ENCODE assay signal across 1 cellular context in the genomic region with DNA sequence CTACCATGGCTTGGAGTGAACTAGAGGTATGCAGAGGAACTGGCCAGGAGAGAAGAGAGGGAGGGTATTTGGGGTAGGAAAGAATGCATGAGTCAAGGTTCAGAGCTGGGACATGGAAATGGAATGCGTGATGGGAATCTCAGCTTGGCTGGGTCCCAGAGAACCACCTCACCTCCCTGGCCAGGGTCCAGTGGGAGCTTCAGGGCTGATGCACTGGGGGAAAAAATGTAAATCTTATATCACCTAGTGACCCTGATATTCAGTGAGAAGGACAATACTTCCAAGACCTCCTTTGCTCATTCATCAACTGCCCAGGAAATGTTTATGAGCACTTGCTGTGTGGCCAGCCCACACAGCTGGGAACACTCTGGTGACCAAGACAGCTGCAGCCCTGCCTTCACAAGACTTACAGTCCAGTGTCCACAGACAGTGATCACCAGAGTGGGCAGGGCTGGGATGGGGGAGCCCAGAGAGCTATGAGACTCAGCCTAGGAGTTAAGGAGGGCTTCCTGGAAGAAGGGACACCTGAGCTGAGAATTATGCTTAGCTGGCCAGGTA.
TF ChIP-seq lines count a peak whose summit lies in the region.

No MANE protein-coding gene starts in this region.

TF ChIP-seq in HepG2, 621 proteins besides CTCF, POLR2A, EP300 and RAD21 (continued from another document and continues in another):
- TF ChIP-seq ZNF775 (CRISPR knock-in tag; IDR thresholded peaks at IDR 0.05; ENCODE audit: borderline replicate concordance) = 0 out of 2 replicates have a peak, but pooled peaks have one; percentile 52
- no peak for TF ChIP-seq FOXK2 (IDR thresholded peaks at IDR 0.05)
- TF ChIP-seq, protein P1, sequence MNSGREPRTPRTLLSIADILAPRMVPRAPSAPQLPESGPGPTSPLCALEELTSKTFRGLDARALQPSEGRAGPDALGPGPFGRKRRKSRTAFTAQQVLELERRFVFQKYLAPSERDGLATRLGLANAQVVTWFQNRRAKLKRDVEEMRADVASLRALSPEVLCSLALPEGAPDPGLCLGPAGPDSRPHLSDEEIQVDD (CRISPR knock-in tag; IDR thresholded peaks at IDR 0.05; ENCODE audit: borderline replicate concordance) = no peak
- no peak for TF ChIP-seq TRIM24 (CRISPR knock-in tag; IDR thresholded peaks at IDR 0.05)
- no peak for TF ChIP-seq ZFP41 (CRISPR knock-in tag; IDR thresholded peaks at IDR 0.05; ENCODE audit: borderline replicate concordance)
- TF ChIP-seq YEATS4 (CRISPR knock-in tag; IDR thresholded peaks at IDR 0.05; ENCODE audit: borderline replicate concordance) = no peak
- no peak for TF ChIP-seq AGO2 (optimal IDR thresholded peaks at IDR 0.05; ENCODE audit: low read depth, low read length)
- TF ChIP-seq ZNF10 (CRISPR knock-in tag; IDR thresholded peaks at IDR 0.05; ENCODE audit: borderline replicate concordance, low read depth) = no peak
- no peak for TF ChIP-seq NFE2L2 (IDR thresholded peaks at IDR 0.05; ENCODE audit: low read length)
- no peak for TF ChIP-seq ZNF766 (CRISPR knock-in tag; IDR thresholded peaks at IDR 0.05; ENCODE audit: borderline replicate concordance)
- no peak for TF ChIP-seq HCFC1 (IDR thresholded peaks at IDR 0.05; ENCODE audit: low read depth, low read length)
- TF ChIP-seq, protein P2, sequence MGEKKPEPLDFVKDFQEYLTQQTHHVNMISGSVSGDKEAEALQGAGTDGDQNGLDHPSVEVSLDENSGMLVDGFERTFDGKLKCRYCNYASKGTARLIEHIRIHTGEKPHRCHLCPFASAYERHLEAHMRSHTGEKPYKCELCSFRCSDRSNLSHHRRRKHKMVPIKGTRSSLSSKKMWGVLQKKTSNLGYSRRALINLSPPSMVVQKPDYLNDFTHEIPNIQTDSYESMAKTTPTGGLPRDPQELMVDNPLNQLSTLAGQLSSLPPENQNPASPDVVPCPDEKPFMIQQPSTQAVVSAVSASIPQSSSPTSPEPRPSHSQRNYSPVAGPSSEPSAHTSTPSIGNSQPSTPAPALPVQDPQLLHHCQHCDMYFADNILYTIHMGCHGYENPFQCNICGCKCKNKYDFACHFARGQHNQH (CRISPR knock-in tag; IDR thresholded peaks at IDR 0.05) = 0 out of 2 replicates have a peak, but pooled peaks have one; percentile 36
- no peak for TF ChIP-seq PITX1 (CRISPR knock-in tag; IDR thresholded peaks at IDR 0.05)
- TF ChIP-seq RARA (CRISPR knock-in tag; IDR thresholded peaks at IDR 0.05) = peak; percentile 74
- TF ChIP-seq PHF20 (CRISPR knock-in tag; IDR thresholded peaks at IDR 0.05) = no peak
- TF ChIP-seq, protein P3, sequence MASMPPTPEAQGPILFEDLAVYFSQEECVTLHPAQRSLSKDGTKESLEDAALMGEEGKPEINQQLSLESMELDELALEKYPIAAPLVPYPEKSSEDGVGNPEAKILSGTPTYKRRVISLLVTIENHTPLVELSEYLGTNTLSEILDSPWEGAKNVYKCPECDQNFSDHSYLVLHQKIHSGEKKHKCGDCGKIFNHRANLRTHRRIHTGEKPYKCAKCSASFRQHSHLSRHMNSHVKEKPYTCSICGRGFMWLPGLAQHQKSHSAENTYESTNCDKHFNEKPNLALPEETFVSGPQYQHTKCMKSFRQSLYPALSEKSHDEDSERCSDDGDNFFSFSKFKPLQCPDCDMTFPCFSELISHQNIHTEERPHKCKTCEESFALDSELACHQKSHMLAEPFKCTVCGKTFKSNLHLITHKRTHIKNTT (CRISPR knock-in tag; IDR thresholded peaks at IDR 0.05) = no peak
- 0 out of 2 replicates have a peak, but pooled peaks have one; percentile 27 for TF ChIP-seq FOXA3 (CRISPR knock-in tag; IDR thresholded peaks at IDR 0.05)
- no peak for TF ChIP-seq NFYC (CRISPR knock-in tag; IDR thresholded peaks at IDR 0.05)
- TF ChIP-seq, protein P4, sequence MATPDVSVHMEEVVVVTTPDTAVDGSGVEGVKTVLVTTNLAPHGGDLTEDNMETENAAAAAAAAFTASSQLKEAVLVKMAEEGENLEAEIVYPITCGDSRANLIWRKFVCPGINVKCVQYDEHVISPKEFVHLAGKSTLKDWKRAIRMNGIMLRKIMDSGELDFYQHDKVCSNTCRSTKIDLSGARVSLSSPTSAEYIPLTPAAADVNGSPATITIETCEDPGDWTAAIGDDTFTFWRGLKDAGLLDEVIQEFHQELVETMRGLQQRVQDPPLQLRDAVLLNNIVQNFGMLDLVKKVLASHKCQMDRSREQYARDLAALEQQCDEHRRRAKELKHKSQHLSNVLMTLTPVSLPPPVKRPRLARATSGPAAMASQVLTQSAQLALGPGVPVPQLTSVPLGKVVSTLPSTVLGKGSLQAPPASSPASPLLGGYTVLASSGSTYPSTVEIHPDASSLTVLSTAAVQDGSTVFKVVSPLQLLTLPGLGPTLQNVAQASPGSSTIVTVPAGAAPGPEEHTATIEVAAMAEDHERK (CRISPR knock-in tag; IDR thresholded peaks at IDR 0.05; ENCODE audit: low read depth) = no peak
- no peak for TF ChIP-seq NKX3-1 (CRISPR knock-in tag; IDR thresholded peaks at IDR 0.05)
- no peak for TF ChIP-seq ZNF354B (CRISPR knock-in tag; IDR thresholded peaks at IDR 0.05)
- no peak for TF ChIP-seq KDM2A (CRISPR knock-in tag; IDR thresholded peaks at IDR 0.05; ENCODE audit: borderline replicate concordance, low read depth)
- TF ChIP-seq, protein P5, sequence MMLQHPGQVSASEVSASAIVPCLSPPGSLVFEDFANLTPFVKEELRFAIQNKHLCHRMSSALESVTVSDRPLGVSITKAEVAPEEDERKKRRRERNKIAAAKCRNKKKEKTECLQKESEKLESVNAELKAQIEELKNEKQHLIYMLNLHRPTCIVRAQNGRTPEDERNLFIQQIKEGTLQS (CRISPR knock-in tag; IDR thresholded peaks at IDR 0.05) = peak; percentile 66; the same call in 1 of the 2 replicates
- TF ChIP-seq SSRP1 (CRISPR knock-in tag; IDR thresholded peaks at IDR 0.05) = no peak
- TF ChIP-seq, protein P6, sequence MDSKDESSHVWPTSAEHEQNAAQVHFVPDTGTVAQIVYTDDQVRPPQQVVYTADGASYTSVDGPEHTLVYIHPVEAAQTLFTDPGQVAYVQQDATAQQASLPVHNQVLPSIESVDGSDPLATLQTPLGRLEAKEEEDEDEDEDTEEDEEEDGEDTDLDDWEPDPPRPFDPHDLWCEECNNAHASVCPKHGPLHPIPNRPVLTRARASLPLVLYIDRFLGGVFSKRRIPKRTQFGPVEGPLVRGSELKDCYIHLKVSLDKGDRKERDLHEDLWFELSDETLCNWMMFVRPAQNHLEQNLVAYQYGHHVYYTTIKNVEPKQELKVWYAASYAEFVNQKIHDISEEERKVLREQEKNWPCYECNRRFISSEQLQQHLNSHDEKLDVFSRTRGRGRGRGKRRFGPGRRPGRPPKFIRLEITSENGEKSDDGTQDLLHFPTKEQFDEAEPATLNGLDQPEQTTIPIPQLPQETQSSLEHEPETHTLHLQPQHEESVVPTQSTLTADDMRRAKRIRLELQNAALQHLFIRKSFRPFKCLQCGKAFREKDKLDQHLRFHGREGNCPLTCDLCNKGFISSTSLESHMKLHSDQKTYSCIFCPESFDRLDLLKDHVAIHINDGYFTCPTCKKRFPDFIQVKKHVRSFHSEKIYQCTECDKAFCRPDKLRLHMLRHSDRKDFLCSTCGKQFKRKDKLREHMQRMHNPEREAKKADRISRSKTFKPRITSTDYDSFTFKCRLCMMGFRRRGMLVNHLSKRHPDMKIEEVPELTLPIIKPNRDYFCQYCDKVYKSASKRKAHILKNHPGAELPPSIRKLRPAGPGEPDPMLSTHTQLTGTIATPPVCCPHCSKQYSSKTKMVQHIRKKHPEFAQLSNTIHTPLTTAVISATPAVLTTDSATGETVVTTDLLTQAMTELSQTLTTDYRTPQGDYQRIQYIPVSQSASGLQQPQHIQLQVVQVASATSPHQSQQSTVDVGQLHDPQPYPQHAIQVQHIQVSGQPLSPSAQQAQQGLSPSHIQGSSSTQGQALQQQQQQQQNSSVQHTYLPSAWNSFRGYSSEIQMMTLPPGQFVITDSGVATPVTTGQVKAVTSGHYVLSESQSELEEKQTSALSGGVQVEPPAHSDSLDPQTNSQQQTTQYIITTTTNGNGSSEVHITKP (CRISPR knock-in tag; IDR thresholded peaks at IDR 0.05; ENCODE audit: low read depth) = no peak
- no peak for TF ChIP-seq ZNF556 (CRISPR knock-in tag; IDR thresholded peaks at IDR 0.05; ENCODE audit: borderline replicate concordance)
- no peak for TF ChIP-seq ATF1 (CRISPR knock-in tag; IDR thresholded peaks at IDR 0.05)
- TF ChIP-seq MTA1 (CRISPR knock-in tag; IDR thresholded peaks at IDR 0.05; ENCODE audit: borderline replicate concordance) = no peak
- TF ChIP-seq, protein P7, sequence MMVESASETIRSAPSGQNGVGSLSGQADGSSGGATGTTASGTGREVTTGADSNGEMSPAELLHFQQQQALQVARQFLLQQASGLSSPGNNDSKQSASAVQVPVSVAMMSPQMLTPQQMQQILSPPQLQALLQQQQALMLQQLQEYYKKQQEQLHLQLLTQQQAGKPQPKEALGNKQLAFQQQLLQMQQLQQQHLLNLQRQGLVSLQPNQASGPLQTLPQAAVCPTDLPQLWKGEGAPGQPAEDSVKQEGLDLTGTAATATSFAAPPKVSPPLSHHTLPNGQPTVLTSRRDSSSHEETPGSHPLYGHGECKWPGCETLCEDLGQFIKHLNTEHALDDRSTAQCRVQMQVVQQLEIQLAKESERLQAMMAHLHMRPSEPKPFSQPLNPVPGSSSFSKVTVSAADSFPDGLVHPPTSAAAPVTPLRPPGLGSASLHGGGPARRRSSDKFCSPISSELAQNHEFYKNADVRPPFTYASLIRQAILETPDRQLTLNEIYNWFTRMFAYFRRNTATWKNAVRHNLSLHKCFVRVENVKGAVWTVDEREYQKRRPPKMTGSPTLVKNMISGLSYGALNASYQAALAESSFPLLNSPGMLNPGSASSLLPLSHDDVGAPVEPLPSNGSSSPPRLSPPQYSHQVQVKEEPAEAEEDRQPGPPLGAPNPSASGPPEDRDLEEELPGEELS (CRISPR knock-in tag; IDR thresholded peaks at IDR 0.05) = 0 out of 2 replicates have a peak, but pooled peaks have one; percentile 21
- TF ChIP-seq, protein P8, sequence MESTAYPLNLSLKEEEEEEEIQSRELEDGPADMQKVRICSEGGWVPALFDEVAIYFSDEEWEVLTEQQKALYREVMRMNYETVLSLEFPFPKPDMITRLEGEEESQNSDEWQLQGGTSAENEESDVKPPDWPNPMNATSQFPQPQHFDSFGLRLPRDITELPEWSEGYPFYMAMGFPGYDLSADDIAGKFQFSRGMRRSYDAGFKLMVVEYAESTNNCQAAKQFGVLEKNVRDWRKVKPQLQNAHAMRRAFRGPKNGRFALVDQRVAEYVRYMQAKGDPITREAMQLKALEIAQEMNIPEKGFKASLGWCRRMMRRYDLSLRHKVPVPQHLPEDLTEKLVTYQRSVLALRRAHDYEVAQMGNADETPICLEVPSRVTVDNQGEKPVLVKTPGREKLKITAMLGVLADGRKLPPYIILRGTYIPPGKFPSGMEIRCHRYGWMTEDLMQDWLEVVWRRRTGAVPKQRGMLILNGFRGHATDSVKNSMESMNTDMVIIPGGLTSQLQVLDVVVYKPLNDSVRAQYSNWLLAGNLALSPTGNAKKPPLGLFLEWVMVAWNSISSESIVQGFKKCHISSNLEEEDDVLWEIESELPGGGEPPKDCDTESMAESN (CRISPR knock-in tag; conservative IDR thresholded peaks at IDR 0.05) = no peak
- no peak for TF ChIP-seq JUN (CRISPR knock-in tag; IDR thresholded peaks at IDR 0.05)
- TF ChIP-seq NONO (IDR thresholded peaks at IDR 0.05) = no peak
- no peak for TF ChIP-seq NONO (CRISPR knock-in tag; conservative IDR thresholded peaks at IDR 0.05)
- no peak for TF ChIP-seq HOXD1 (CRISPR knock-in tag; IDR thresholded peaks at IDR 0.05)
- TF ChIP-seq MZF1 (CRISPR knock-in tag; IDR thresholded peaks at IDR 0.05; ENCODE audit: borderline replicate concordance) = no peak
- TF ChIP-seq RXRA (CRISPR knock-in tag; IDR thresholded peaks at IDR 0.05) = peak; percentile 28; the same call in 1 of the 2 replicates
- TF ChIP-seq, protein P9, sequence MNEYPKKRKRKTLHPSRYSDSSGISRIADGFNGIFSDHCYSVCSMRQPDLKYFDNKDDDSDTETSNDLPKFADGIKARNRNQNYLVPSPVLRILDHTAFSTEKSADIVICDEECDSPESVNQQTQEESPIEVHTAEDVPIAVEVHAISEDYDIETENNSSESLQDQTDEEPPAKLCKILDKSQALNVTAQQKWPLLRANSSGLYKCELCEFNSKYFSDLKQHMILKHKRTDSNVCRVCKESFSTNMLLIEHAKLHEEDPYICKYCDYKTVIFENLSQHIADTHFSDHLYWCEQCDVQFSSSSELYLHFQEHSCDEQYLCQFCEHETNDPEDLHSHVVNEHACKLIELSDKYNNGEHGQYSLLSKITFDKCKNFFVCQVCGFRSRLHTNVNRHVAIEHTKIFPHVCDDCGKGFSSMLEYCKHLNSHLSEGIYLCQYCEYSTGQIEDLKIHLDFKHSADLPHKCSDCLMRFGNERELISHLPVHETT (CRISPR knock-in tag; conservative IDR thresholded peaks at IDR 0.05) = 0 out of 2 replicates have a peak, but pooled peaks have one; percentile 24
- TF ChIP-seq, protein P10, sequence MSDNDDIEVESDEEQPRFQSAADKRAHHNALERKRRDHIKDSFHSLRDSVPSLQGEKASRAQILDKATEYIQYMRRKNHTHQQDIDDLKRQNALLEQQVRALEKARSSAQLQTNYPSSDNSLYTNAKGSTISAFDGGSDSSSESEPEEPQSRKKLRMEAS (IDR thresholded peaks at IDR 0.05) = no peak
- TF ChIP-seq GFI1 (CRISPR knock-in tag; IDR thresholded peaks at IDR 0.05; ENCODE audit: borderline replicate concordance) = peak; percentile 38; the same call in 1 of the 2 replicates
- TF ChIP-seq TP53 (CRISPR knock-in tag; conservative IDR thresholded peaks at IDR 0.05) = no peak
- TF ChIP-seq SYNCRIP (IDR thresholded peaks at IDR 0.05; ENCODE audit: insufficient read depth, low read depth, low read length) = no peak
- no peak for TF ChIP-seq HNRNPK (IDR thresholded peaks at IDR 0.05; ENCODE audit: low read depth, low read length, poor library complexity, severe bottlenecking)
- 0 out of 2 replicates have a peak, but pooled peaks have one; percentile 29 for TF ChIP-seq JUNB (CRISPR knock-in tag; IDR thresholded peaks at IDR 0.05; ENCODE audit: borderline replicate concordance)
- TF ChIP-seq ELF3 (CRISPR knock-in tag; IDR thresholded peaks at IDR 0.05) = 0 out of 2 replicates have a peak, but pooled peaks have one; percentile 25
- TF ChIP-seq MXI1 (IDR thresholded peaks at IDR 0.05; ENCODE audit: borderline replicate concordance, low read depth, low read length) = no peak
- no peak for TF ChIP-seq ZNF83 (CRISPR knock-in tag; IDR thresholded peaks at IDR 0.05; ENCODE audit: borderline replicate concordance)
- no peak for TF ChIP-seq ZNF256 (CRISPR knock-in tag; conservative IDR thresholded peaks at IDR 0.05)
- TF ChIP-seq ETV6 (CRISPR knock-in tag; conservative IDR thresholded peaks at IDR 0.05) = no peak
- TF ChIP-seq NCOR1 (IDR thresholded peaks at IDR 0.05; ENCODE audit: borderline replicate concordance, low read length) = no peak
- no peak for TF ChIP-seq TOE1 (CRISPR knock-in tag; IDR thresholded peaks at IDR 0.05)
- TF ChIP-seq, protein P11, sequence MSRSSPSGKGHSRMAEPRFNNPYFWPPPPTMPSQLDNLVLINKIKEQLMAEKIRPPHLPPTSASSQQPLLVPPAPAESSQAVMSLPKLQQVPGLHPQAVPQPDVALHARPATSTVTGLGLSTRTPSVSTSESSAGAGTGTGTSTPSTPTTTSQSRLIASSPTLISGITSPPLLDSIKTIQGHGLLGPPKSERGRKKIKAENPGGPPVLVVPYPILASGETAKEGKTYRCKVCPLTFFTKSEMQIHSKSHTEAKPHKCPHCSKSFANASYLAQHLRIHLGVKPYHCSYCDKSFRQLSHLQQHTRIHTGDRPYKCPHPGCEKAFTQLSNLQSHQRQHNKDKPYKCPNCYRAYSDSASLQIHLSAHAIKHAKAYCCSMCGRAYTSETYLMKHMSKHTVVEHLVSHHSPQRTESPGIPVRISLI (CRISPR knock-in tag; IDR thresholded peaks at IDR 0.05; ENCODE audit: borderline replicate concordance) = no peak
